ENCODE assay signal across 8 cellular contexts in the genomic region with DNA sequence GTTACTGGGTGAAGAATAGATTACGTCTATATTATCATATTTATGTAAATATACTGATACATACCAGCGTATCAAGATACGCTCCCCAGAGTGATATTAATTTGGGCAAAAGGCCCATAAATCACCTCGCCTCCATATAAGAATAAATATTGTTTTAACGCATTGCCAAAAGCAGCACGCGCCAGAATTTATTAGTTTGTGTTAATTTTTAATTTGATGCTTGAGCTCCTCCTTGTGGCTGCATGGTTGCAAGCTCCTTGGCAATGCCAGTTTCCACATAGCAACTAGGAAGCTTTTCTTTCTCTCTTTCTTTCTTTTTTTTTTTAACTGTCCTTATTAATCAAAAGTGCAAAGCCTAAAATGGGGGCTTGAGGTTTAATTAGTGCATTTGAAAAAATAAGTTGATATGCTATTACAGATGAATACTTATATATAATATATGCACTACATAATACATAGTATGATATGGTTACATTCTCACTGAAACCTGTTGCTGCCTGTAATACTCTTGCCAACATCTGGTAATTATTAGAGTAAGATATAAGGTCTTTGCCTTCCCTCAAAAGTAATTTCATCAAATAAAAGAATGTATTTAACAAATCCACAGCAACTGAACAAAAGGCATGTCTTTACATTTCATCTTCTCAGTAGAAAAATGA.
A peak's percentile ranks its signal among the peaks of the same experiment; 100 is the strongest.
DNase-seq lines count a peak whose midpoint lies in the region; ATAC-seq and TF ChIP-seq lines count a peak whose summit lies in the region.

No MANE protein-coding gene starts in this region.

- H3K4me1 ChIP-seq in RWPE2 (ENCODE audit: insufficient read depth, poor library complexity, severe bottlenecking) (no peaks in the 10 kb centered on the region), fibroblast of lung (ENCODE audit: control insufficient read depth, extremely low read depth, insufficient read depth, low read length) (no peaks in the 10 kb centered on the region)

- no peak overlapping the region for H3K9ac ChIP-seq in fibroblast of lung (ENCODE audit: insufficient read depth, low read length)

- TF ChIP-seq CTCF in C4-2B (conservative IDR thresholded peaks at IDR 0.05) (peak; percentile 88), RWPE2 (IDR thresholded peaks at IDR 0.05; ENCODE audit: poor library complexity, severe bottlenecking) (peak; percentile 88), fibroblast of lung (conservative IDR thresholded peaks at IDR 0.05 in 1 of 2, IDR thresholded peaks at IDR 0.05 in 1 of 2; ENCODE audit: low read depth in 1 of 2, low read length in 2 of 2) (peak; percentile 85 to 88), osteocyte (IDR thresholded peaks at IDR 0.05) (peak; percentile 89)

- peak overlapping the region; percentile 18 for H3K4me3 Mint-ChIP-seq in osteocyte (ENCODE audit: unreplicated experiment)

- H3K4me1 Mint-ChIP-seq in osteocyte (ENCODE audit: unreplicated experiment): peaks cover 31% of the 10 kb centered on the region

- H3K36me3 Mint-ChIP-seq in osteocyte (ENCODE audit: unreplicated experiment): no peaks in the 10 kb centered on the region

- H3K27ac ChIP-seq in C4-2B (no peak overlapping the region), RWPE2 (ENCODE audit: poor library complexity, severe bottlenecking) (no peak overlapping the region), fibroblast of lung (ENCODE audit: insufficient read depth, low read length) (no peak overlapping the region)

- H3K27me3 Mint-ChIP-seq in osteocyte (ENCODE audit: unreplicated experiment): no peaks in the 10 kb centered on the region

- no peak overlapping the region for H3K4me2 ChIP-seq in fibroblast of lung (ENCODE audit: extremely low read depth, insufficient read depth, low read length)

- no peaks in the 10 kb centered on the region for H4K20me1 ChIP-seq in fibroblast of lung (ENCODE audit: control insufficient read depth, extremely low read depth, insufficient read depth, low read length)

- no peaks in the 10 kb centered on the region for H3K79me2 ChIP-seq in fibroblast of lung (ENCODE audit: control insufficient read depth, insufficient read depth, low read length)

- H3K9me3 ChIP-seq in RWPE2 (ENCODE audit: severe bottlenecking) (no peaks in the 10 kb centered on the region), fibroblast of lung (ENCODE audit: control insufficient read depth, insufficient read depth, low read depth, low read length) (no peaks in the 10 kb centered on the region)

- H3K27ac Mint-ChIP-seq in osteocyte (ENCODE audit: unreplicated experiment): no peak overlapping the region

- no peak overlapping the region for H2AFZ ChIP-seq in fibroblast of lung (ENCODE audit: low read length)

- DNase-seq in RWPE2 (ENCODE audit: low spot score) (no peak), fibroblast of lung (ENCODE audit: low read depth in 2 of 2) (peak; percentile 20 to 70), osteocyte (ENCODE audit: extremely low spot score, unreplicated experiment) (no peak), occipital lobe (lab: John Stamatoyannopoulos, UW) (no peak)

- peaks cover 8% of the 10 kb centered on the region for H3K27me3 ChIP-seq in RWPE2 (ENCODE audit: insufficient read depth, poor library complexity, severe bottlenecking)
- H3K27me3 ChIP-seq in fibroblast of lung (ENCODE audit: control insufficient read depth, insufficient read depth, low read length): no peaks in the 10 kb centered on the region

- H3K9me3 Mint-ChIP-seq in osteocyte (ENCODE audit: unreplicated experiment): no peaks in the 10 kb centered on the region

- H3K4me3 ChIP-seq in RWPE2 (ENCODE audit: severe bottlenecking) (no peak overlapping the region), fibroblast of lung (replicated peaks in 1 of 4; ENCODE audit: control extremely low read depth in 1 of 4, insufficient read depth in 1 of 4, low read depth in 3 of 4, low read length in 4 of 4) (no peak overlapping the region)

- H3K36me3 ChIP-seq in RWPE2 (ENCODE audit: low read depth): no peaks in the 10 kb centered on the region
- no peaks in the 10 kb centered on the region for H3K36me3 ChIP-seq in fibroblast of lung (ENCODE audit: control insufficient read depth, insufficient read depth, low read length)

- ATAC-seq in GM18517 (IDR thresholded peaks at IDR 0.05; ENCODE audit: unreplicated experiment) (peak; percentile 50), HG03469 (IDR thresholded peaks at IDR 0.05; ENCODE audit: unreplicated experiment) (peak; percentile 30), RWPE2 (ENCODE audit: low read depth) (no peak), GM18520 (IDR thresholded peaks at IDR 0.05; ENCODE audit: unreplicated experiment) (no peak)

Comparison
In these comparisons a context has a peak if more than half of its experiments do, and no peak if none do; other contexts are left out.
1. ATAC-seq: peak in GM18517 (single experiment) and HG03469 (single experiment); none in RWPE2 (single experiment) and GM18520 (single experiment).
2. DNase-seq: peak in fibroblast of lung (2 of 2); none in RWPE2 (single experiment), osteocyte (single experiment) and occipital lobe (single experiment).
3. Peak in every context shown above with its lines, with median percentiles within 50 percentile points of each other: CTCF ChIP-seq.